Comparison of ENCODE assay signal across 8 cellular contexts in the genomic region with DNA sequence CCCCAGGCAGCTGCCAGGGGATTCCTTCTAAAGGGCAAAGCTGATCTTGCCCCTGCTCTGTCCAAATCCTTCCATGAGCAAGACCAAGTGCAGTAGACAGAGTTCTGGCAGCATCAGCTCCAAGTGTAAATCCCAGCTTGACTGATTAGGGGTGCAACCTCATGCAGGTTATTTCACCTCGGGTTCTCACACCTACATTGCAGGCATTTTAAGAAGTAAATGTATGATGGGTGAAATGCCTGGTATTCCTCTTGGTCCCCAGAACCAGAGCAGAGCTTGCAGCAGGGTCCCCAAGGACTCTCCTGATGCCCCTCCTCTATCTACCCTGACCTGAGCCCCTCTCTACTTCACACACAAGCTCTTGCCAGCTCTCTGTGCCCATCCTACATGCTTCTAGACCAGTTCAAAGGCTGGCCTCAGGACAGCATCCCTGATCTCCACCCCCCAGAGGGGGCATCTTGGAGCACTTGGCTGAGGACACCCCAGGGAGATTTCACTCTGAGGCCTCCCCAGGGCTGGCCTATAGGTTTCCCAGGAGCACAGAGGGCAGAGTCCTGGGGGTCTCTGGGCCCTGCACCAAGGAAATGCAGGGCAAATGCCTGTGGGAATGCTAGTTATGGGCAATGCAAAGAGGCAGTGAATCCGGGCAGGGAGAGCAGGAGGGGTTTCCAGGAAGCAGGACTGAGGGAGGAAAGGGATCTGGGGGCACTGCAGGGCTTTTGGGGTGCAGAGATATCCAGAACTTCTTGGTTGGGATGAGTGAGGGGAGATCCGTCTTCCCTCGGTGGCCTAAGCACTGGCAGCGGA. TPM values are rescaled to one million over a fixed set of nuclear protein-coding genes. Genes with fewer than 3 reads are reported as not detected.
DNase-seq lines count a peak whose midpoint lies in the region; ATAC-seq lines count a peak whose summit lies in the region.

No MANE protein-coding gene starts in this region.

- DNase-seq in stimulated activated naive CD8-positive, alpha-beta T cell treated with anti-CD3 and anti-CD28 coated beads, Interleukin-15, Interleukin-2, amounts not matched to agents 100 U/mL and 50 U/mL, for 24 hours = no peak
- no peak for DNase-seq in central memory CD8-positive, alpha-beta T cell (ENCODE audit: low spot score in 2 of 2)
- DNase-seq in naive B cell (no peak), NCI-H1105 (lab: John Stamatoyannopoulos, UW) (no peak), islet precursor cell (no peak)

- no peak overlapping the region for H3K27ac Mint-ChIP-seq in stimulated activated naive CD8-positive, alpha-beta T cell treated with anti-CD3 and anti-CD28 coated beads, Interleukin-15, Interleukin-2, amounts not matched to agents 100 ng/mL and 50 ng/mL, for 24 hours
- H3K27ac Mint-ChIP-seq in central memory CD8-positive, alpha-beta T cell (ENCODE audit: low read depth) = peak overlapping the region; percentile 67
- H3K27ac Mint-ChIP-seq in naive B cell = peak overlapping the region in 4 of 6 donors; percentile 70 to 97 (median 80)

- H3K4me1 Mint-ChIP-seq in stimulated activated naive CD8-positive, alpha-beta T cell treated with anti-CD3 and anti-CD28 coated beads, Interleukin-15, Interleukin-2, amounts not matched to agents 100 ng/mL and 50 ng/mL, for 24 hours (ENCODE audit: low read depth) = peaks cover 19% of the 10 kb centered on the region
- peaks cover 19% of the 10 kb centered on the region for H3K4me1 Mint-ChIP-seq in central memory CD8-positive, alpha-beta T cell
- peaks cover 12 to 31% (median 22%) of the 10 kb centered on the region in 3 donors for H3K4me1 Mint-ChIP-seq in naive B cell

- H3K9me3 Mint-ChIP-seq in stimulated activated naive CD8-positive, alpha-beta T cell treated with anti-CD3 and anti-CD28 coated beads, Interleukin-15, Interleukin-2, amounts not matched to agents 100 ng/mL and 50 ng/mL, for 24 hours = no peaks in the 10 kb centered on the region
- H3K9me3 Mint-ChIP-seq in central memory CD8-positive, alpha-beta T cell = no peaks in the 10 kb centered on the region
- H3K9me3 Mint-ChIP-seq in naive B cell = no peaks in the 10 kb centered on the region

- peak overlapping the region; percentile 74 for H3K4me3 Mint-ChIP-seq in stimulated activated naive CD8-positive, alpha-beta T cell treated with anti-CD3 and anti-CD28 coated beads, Interleukin-15, Interleukin-2, amounts not matched to agents 100 ng/mL and 50 ng/mL, for 24 hours
- H3K4me3 Mint-ChIP-seq in central memory CD8-positive, alpha-beta T cell = peak overlapping the region; percentile 79
- H3K4me3 Mint-ChIP-seq in naive B cell = peak overlapping the region; percentile 81 to 94 (median 85)

- no peaks in the 10 kb centered on the region for H3K36me3 Mint-ChIP-seq in stimulated activated naive CD8-positive, alpha-beta T cell treated with anti-CD3 and anti-CD28 coated beads, Interleukin-15, Interleukin-2, amounts not matched to agents 100 ng/mL and 50 ng/mL, for 24 hours (ENCODE audit: low read depth)
- H3K36me3 Mint-ChIP-seq in central memory CD8-positive, alpha-beta T cell (ENCODE audit: insufficient read depth) = peaks cover 18% of the 10 kb centered on the region
- no peaks in the 10 kb centered on the region for H3K36me3 Mint-ChIP-seq in naive B cell

- peaks cover 46% of the 10 kb centered on the region for H3K27me3 Mint-ChIP-seq in stimulated activated naive CD8-positive, alpha-beta T cell treated with anti-CD3 and anti-CD28 coated beads, Interleukin-15, Interleukin-2, amounts not matched to agents 100 ng/mL and 50 ng/mL, for 24 hours
- H3K27me3 Mint-ChIP-seq in central memory CD8-positive, alpha-beta T cell = peaks cover 46% of the 10 kb centered on the region
- H3K27me3 Mint-ChIP-seq in naive B cell = peaks cover 33 to 62% (median 52%) of the 10 kb centered on the region in 3 donors

- ATAC-seq in stimulated activated naive CD8-positive, alpha-beta T cell treated with anti-CD3 and anti-CD28 coated beads, Interleukin-15, Interleukin-2, amounts not matched to agents 100 U/mL and 50 U/mL, for 24 hours = no peak
- ATAC-seq in central memory CD8-positive, alpha-beta T cell (replicated peaks; ENCODE audit: extremely low read depth, poor library complexity, severe bottlenecking) = no peak
- ATAC-seq in naive B cell (ENCODE audit: low read depth in 2 of 2) (no peak), GM18517 (IDR thresholded peaks at IDR 0.05; ENCODE audit: unreplicated experiment) (no peak), GM21360 (IDR thresholded peaks at IDR 0.05; ENCODE audit: unreplicated experiment) (no peak)

RNA-seq across cellular contexts. Expression of a gene that starts 1.0 kb away (rescaled TPM):
- 1 to 10 TPM in 2 of 6 donors, under 1 TPM in 4; 0.19 to 1.4 (median 0.56) TPM for polyA plus RNA-seq in naive B cell (ENCODE audit: low read depth in 6 of 6)

RNA-seq across cellular contexts. Expression of a gene that starts 12.7 kb away (rescaled TPM):
- polyA plus RNA-seq in naive B cell (ENCODE audit: low read depth in 6 of 6) = 10 to 100 TPM; 10.8 to 22.6 (median 16.8) TPM

RNA-seq across cellular contexts. Expression of a gene that starts 12.7 kb away (rescaled TPM):
- polyA plus RNA-seq in naive B cell (ENCODE audit: low read depth in 6 of 6) = 1 to 10 TPM; 4.0 to 7.6 (median 4.9) TPM

RNA-seq across cellular contexts. Expression of a gene that starts 32.2 kb away (rescaled TPM):
- polyA plus RNA-seq in naive B cell (ENCODE audit: low read depth in 6 of 6) = 10 to 100 TPM; 33.3 to 51.0 (median 38.3) TPM

RNA-seq across cellular contexts. Expression of a gene that starts 37.0 kb away (rescaled TPM):
- 10 to 100 TPM; 49.1 to 89.5 (median 75.0) TPM for polyA plus RNA-seq in naive B cell (ENCODE audit: low read depth in 6 of 6)
